Comparison of ENCODE assay signal across 15 cellular contexts in the genomic region with DNA sequence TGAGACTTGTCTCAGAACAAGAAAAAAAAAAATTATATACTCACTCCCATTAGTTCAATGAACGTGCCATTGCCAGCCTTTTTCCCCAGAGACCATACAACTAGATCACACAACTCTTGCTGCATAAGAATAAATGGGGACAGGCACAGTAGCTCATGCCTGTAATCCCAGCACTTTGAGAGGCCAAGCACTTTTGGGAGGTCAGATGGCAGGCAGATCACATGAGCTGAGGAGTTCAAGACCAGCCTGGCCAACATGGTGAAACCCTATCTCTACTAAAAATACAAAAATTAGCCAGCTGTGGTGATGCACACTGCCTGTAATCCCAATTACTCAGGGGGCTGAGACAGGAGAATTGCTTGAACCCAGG. TPM values are rescaled to one million over a fixed set of nuclear protein-coding genes. Genes with fewer than 3 reads are reported as not detected.
DNase-seq lines count a peak whose midpoint lies in the region; ATAC-seq and TF ChIP-seq lines count a peak whose summit lies in the region.
"Had no signal": no experiment of that assay in that cellular context is flagged by ENCODE, and none has a peak within 500 bp of the region (broad histone marks: within the 10 kb centered on the region; RNA-seq: fewer than 3 reads in every experiment).

No MANE protein-coding gene starts in this region.

- peaks cover 0 to 55% (median 50%) of the 10 kb centered on the region in 10 experiments; a peak in 18 of 20 replicates for H3K4me1 ChIP-seq in BLaER1 treated with 17β-estradiol and CSF1 and Interleukin-3, amounts not matched to agents 10 nM and 100 nM
- H3K4me1 ChIP-seq in left lung (peaks cover 19 to 75% of the 10 kb centered on the region in 2 donors), spleen (peaks cover 16 to 98% (median 76%) of the 10 kb centered on the region in 6 donors)

- H3K36me3 ChIP-seq in BLaER1 treated with 17β-estradiol and CSF1 and Interleukin-3, amounts not matched to agents 10 nM and 100 nM: peaks cover 0 to 58% (median 23%) of the 10 kb centered on the region in 11 experiments; a peak in 12 of 22 replicates
- H3K36me3 ChIP-seq in left lung (no peaks in the 10 kb centered on the region), spleen (no peaks in the 10 kb centered on the region)

- ATAC-seq in left lung (no peak), HG02870 (IDR thresholded peaks at IDR 0.05; ENCODE audit: unreplicated experiment) (no peak), sciatic nerve (no peak), GM18907 (IDR thresholded peaks at IDR 0.05; ENCODE audit: unreplicated experiment) (no peak)
- ATAC-seq: body of pancreas, Panc1 had no signal

- H3K4me3 ChIP-seq in BLaER1 treated with 17β-estradiol and CSF1 and Interleukin-3, amounts not matched to agents 10 nM and 100 nM: no peak overlapping the region
- H3K4me3 ChIP-seq in left lung (no peak overlapping the region), spleen (no peak overlapping the region)
- H3K4me3 ChIP-seq: body of pancreas had no signal

- no peak for TF ChIP-seq CTCF in left lung (IDR thresholded peaks at IDR 0.05)
- TF ChIP-seq CTCF in spleen (IDR thresholded peaks at IDR 0.05 in 8 of 11, conservative IDR thresholded peaks at IDR 0.05 in 3 of 11): no peak

- peak overlapping the region in 7 of 11 experiments; percentile 5 to 43 (median 29); a peak in 12 of 22 replicates for H3K4me2 ChIP-seq in BLaER1 treated with 17β-estradiol and CSF1 and Interleukin-3, amounts not matched to agents 10 nM and 100 nM

- WGBS in spleen, 5 donors: 33 to 88% (median 62%) methylated on average over 1 of the region's 1 CpG

- no peaks in the 10 kb centered on the region for H3K27me3 ChIP-seq in BLaER1 treated with 17β-estradiol and CSF1 and Interleukin-3, amounts not matched to agents 10 nM and 100 nM
- H3K27me3 ChIP-seq in left lung (no peaks in the 10 kb centered on the region), spleen (replicated peaks in 1 of 7) (no peaks in the 10 kb centered on the region)
- H3K27me3 ChIP-seq: body of pancreas had no signal

- H4K20me1 ChIP-seq in BLaER1 treated with 17β-estradiol and CSF1 and Interleukin-3, amounts not matched to agents 10 nM and 100 nM: peaks cover 0 to 90% (median 45%) of the 10 kb centered on the region in 11 experiments; a peak in 15 of 22 replicates

- intact Hi-C loops in left lung (cut with DNase I): no loop called here
- intact Hi-C loops in spleen (cut with DNase I; ENCODE audit: low total_unique reads): no loop called here
- intact Hi-C loops in sciatic nerve (cut with DNase I): no loop called here

- no peak for TF ChIP-seq POLR2A in spleen (IDR thresholded peaks at IDR 0.05)

- DNase-seq in OCI-M1 (lab: John Stamatoyannopoulos, UW) (peak; percentile 37), left lung (no peak), spleen (no peak), sciatic nerve (ENCODE audit: low spot score) (no peak), NCI-H446 treated with DMSO at 0.1 percent for 48 hours (lab: John Stamatoyannopoulos, UW) (no peak)
- DNase-seq: activated CD4-positive, alpha-beta T cell treated with anti-CD3 and anti-CD28 coated beads, Interleukin-2, amount 50 U/mL, for 4 hours; activated T-cell treated with anti-CD3 and anti-CD28 coated beads, Interleukin-2, amount 50 U/mL, for 1 hour; body of pancreas; naive B cell; NCI-H2029; SW 1271 had no signal

- no peak overlapping the region for H3K27ac ChIP-seq in BLaER1 treated with 17β-estradiol and CSF1 and Interleukin-3, amounts not matched to agents 10 nM and 100 nM
- peak overlapping the region; percentile 50 to 64 for H3K27ac ChIP-seq in left lung
- H3K27ac ChIP-seq in spleen: peak overlapping the region in 6 of 8 donors; percentile 64 to 88 (median 77)

- H3K9ac ChIP-seq in BLaER1 treated with 17β-estradiol and CSF1 and Interleukin-3, amounts not matched to agents 10 nM and 100 nM: no peak overlapping the region

- H3K9me3 ChIP-seq in BLaER1 treated with 17β-estradiol and CSF1 and Interleukin-3, amounts not matched to agents 10 nM and 100 nM (replicated peaks in 1 of 11): peaks cover 0 to 4% (median 0%) of the 10 kb centered on the region in 11 experiments; a peak in 1 of 22 replicates
- H3K9me3 ChIP-seq in left lung: no peaks in the 10 kb centered on the region
- no peaks in the 10 kb centered on the region for H3K9me3 ChIP-seq in spleen
- H3K9me3 ChIP-seq: body of pancreas had no signal

RNA-seq across cellular contexts. Expression of a gene that starts 13.6 kb away (rescaled TPM):
- total RNA-seq in left lung: 100 to 1,000 TPM; 176 to 268 TPM
- total RNA-seq in spleen: 100 to 1,000 TPM; 101 to 225 (median 176) TPM
- polyA plus RNA-seq in spleen: 100 to 1,000 TPM; 159 to 184 (median 160) TPM
- 138 TPM for total RNA-seq in sciatic nerve

Comparison
In these comparisons a context has a peak if more than half of its experiments do, and no peak if none do; other contexts are left out.
1. H3K27ac ChIP-seq: peak in left lung (2 of 2) and spleen (6 of 8); none in BLaER1 treated with 17β-estradiol and CSF1 and Interleukin-3, amounts not matched to agents 10 nM and 100 nM (0 of 11).